In the genomic region with DNA sequence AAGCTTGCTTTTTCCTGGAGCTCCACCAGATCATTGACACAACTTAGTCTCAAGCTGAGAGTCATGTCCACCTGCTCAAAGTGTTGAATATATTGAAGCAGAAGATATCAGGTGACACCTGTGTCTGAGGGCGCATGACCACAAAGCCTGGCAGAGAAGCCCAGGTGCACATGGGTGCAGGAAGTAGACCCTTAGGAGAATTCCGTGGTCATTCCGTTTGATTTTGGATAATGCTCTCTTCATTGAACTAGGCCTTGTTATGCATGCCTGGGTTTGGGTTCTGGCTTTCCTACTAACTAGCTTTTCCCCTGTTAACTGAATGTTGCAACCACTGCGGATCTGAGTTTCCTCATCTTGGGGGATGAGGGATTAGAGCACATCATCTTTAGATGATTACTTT, we compare ENCODE assay signal across 10 cellular contexts. TPM values are rescaled to one million over a fixed set of nuclear protein-coding genes. Genes with fewer than 3 reads are reported as not detected.
DNase-seq lines count a peak whose midpoint lies in the region; ATAC-seq and TF ChIP-seq lines count a peak whose summit lies in the region.
"Had no signal": no experiment of that assay in that cellular context is flagged by ENCODE, and none has a peak within 500 bp of the region (broad histone marks: within the 10 kb centered on the region; RNA-seq: fewer than 3 reads in every experiment).

No MANE protein-coding gene starts in this region.

- intact Hi-C loops in activated naive CD4-positive, alpha-beta T cell treated with anti-CD3 and anti-CD28 coated beads for 36 hours (cut with micrococcal nuclease): loop anchor here (5.0 to 10.0 kb wide), 3 partner anchors 38 to 931 kb away; a partner anchor contains a TSS
- intact Hi-C loops in ascending aorta (cut with DNase I) (loop anchor here (5.0 kb wide), 2 partner anchors 38 to 253 kb away; no protein-coding TSS in a partner anchor), stomach (cut with DNase I; ENCODE audit: low total_unique reads) (no loop called here)

- H3K4me1 ChIP-seq in ascending aorta: peaks cover 0 to 45% of the 10 kb centered on the region in 2 donors
- peaks cover 7 to 82% (median 20%) of the 10 kb centered on the region in 4 donors for H3K4me1 ChIP-seq in stomach

- DNase-seq in activated naive CD4-positive, alpha-beta T cell treated with anti-CD3 and anti-CD28 coated beads for 36 hours: peak; percentile 53
- DNase-seq in activated naive CD4-positive, alpha-beta T cell treated with Interleukin-2 at 50 U/mL for 16 hours: no peak
- DNase-seq in NCI-H2107 (lab: John Stamatoyannopoulos, UW) (peak; percentile 56), ascending aorta (ENCODE audit: low spot score in 2 of 2) (no peak), stomach (no peak), brain microvascular endothelial cell (no peak), mesenteric fat pad (ENCODE audit: low spot score) (no peak)

- TF ChIP-seq EP300 in stomach (IDR thresholded peaks at IDR 0.05): no peak

- TF ChIP-seq POLR2A in stomach (IDR thresholded peaks at IDR 0.05): no peak

- H3K4me3 ChIP-seq in ascending aorta: no peak overlapping the region
- no peak overlapping the region for H3K4me3 ChIP-seq in stomach
- H3K4me3 ChIP-seq in brain microvascular endothelial cell (ENCODE audit: low read depth, low read length): no peak overlapping the region

- peaks cover 67% of the 10 kb centered on the region for H3K4me1 Mint-ChIP-seq in activated naive CD4-positive, alpha-beta T cell treated with anti-CD3 and anti-CD28 coated beads for 36 hours (ENCODE audit: low read depth)

- H3K9me3 ChIP-seq in ascending aorta (no peaks in the 10 kb centered on the region), stomach (no peaks in the 10 kb centered on the region)

- H3K27me3 Mint-ChIP-seq in activated naive CD4-positive, alpha-beta T cell treated with anti-CD3 and anti-CD28 coated beads for 36 hours (ENCODE audit: low read depth): no peaks in the 10 kb centered on the region

- peak overlapping the region; percentile 95 for H3K27ac Mint-ChIP-seq in activated naive CD4-positive, alpha-beta T cell treated with anti-CD3 and anti-CD28 coated beads for 36 hours

- no peaks in the 10 kb centered on the region for H3K9me3 Mint-ChIP-seq in activated naive CD4-positive, alpha-beta T cell treated with anti-CD3 and anti-CD28 coated beads for 36 hours

- no peaks in the 10 kb centered on the region for H3K27me3 ChIP-seq in ascending aorta
- no peaks in the 10 kb centered on the region for H3K27me3 ChIP-seq in stomach
- H3K27me3 ChIP-seq in brain microvascular endothelial cell (replicated peaks): no peaks in the 10 kb centered on the region

- H3K4me3 Mint-ChIP-seq in activated naive CD4-positive, alpha-beta T cell treated with anti-CD3 and anti-CD28 coated beads for 36 hours: peak overlapping the region; percentile 72

- ATAC-seq in HG03442 (IDR thresholded peaks at IDR 0.05; ENCODE audit: unreplicated experiment): no peak

- CTCF ChIA-PET in activated naive CD4-positive, alpha-beta T cell treated with anti-CD3 and anti-CD28 coated beads for 36 hours (lab: Charles Lee): interaction anchor here (1.1 to 1.5 kb wide), 2 partner anchors 17 to 19 kb away, joined by 3 to 6 read pairs; a partner anchor contains a TSS

- no peaks in the 10 kb centered on the region for H3K36me3 ChIP-seq in ascending aorta
- H3K36me3 ChIP-seq in stomach: peaks cover 0 to 8% (median 5%) of the 10 kb centered on the region in 4 donors
- H3K36me3 ChIP-seq in brain microvascular endothelial cell (replicated peaks): no peaks in the 10 kb centered on the region

- H3K27ac ChIP-seq in ascending aorta (peak overlapping the region; percentile 54 to 91), stomach (peak overlapping the region in 3 of 5 donors; percentile 26 to 86 (median 76)), brain microvascular endothelial cell (no peak overlapping the region)
- H3K27ac ChIP-seq: epithelial cell of prostate had no signal

- 73 to 82% (median 79%) methylated on average over 4 of the region's 4 CpGs for WGBS in stomach, 5 donors

- in situ Hi-C loops in brain microvascular endothelial cell (cut with HindIII; ENCODE audit: low pct_ligation_motif_present, low sequenced_read_pairs): no loop called here

- peaks cover 46% of the 10 kb centered on the region for H3K36me3 Mint-ChIP-seq in activated naive CD4-positive, alpha-beta T cell treated with anti-CD3 and anti-CD28 coated beads for 36 hours (ENCODE audit: low read depth)

- TF ChIP-seq CTCF in ascending aorta (IDR thresholded peaks at IDR 0.05) (no peak), stomach (IDR thresholded peaks at IDR 0.05) (no peak), brain microvascular endothelial cell (IDR thresholded peaks at IDR 0.05; ENCODE audit: low read depth, low read length, missing control alignments) (no peak)

RNA-seq across cellular contexts. Expression of a gene that starts 7.1 kb away (rescaled TPM):
- 100 to 1,000 TPM; 663 to 730 TPM for total RNA-seq in activated naive CD4-positive, alpha-beta T cell treated with anti-CD3 and anti-CD28 coated beads for 36 hours
- total RNA-seq in ascending aorta (87.1 TPM), stomach (10 to 100 TPM; 13.4 to 74.2 (median 47.0) TPM), mesenteric fat pad (136 TPM)
- polyA plus RNA-seq in stomach: 100 to 1,000 TPM in 1 of 3 donors, 10 to 100 TPM in 2; 82.2 to 127 (median 95.2) TPM

RNA-seq across cellular contexts. Expression of a gene that starts 15.9 kb away (rescaled TPM):
- 1 to 10 TPM; 1.0 to 1.2 TPM for total RNA-seq in activated naive CD4-positive, alpha-beta T cell treated with anti-CD3 and anti-CD28 coated beads for 36 hours
- total RNA-seq in ascending aorta (not detected), stomach (10 to 100 TPM in 1 of 5 donors, 1 to 10 TPM in 3, not detected in 1; 1.1 to 12.3 (median 1.3) TPM), mesenteric fat pad (0.87 TPM)
- polyA plus RNA-seq in stomach: 1 to 10 TPM; 1.1 to 3.5 (median 1.5) TPM

RNA-seq across cellular contexts. Expression of a gene that starts 18.6 kb away (rescaled TPM):
- total RNA-seq in activated naive CD4-positive, alpha-beta T cell treated with anti-CD3 and anti-CD28 coated beads for 36 hours: not detected
- total RNA-seq in ascending aorta: not detected
- total RNA-seq in stomach: not detected
- not detected for polyA plus RNA-seq in stomach
- not detected for total RNA-seq in mesenteric fat pad
- total RNA-seq: omental fat pad had no signal

Comparison
In these comparisons a context has a peak if more than half of its experiments do, and no peak if none do; other contexts are left out.
1. DNase-seq: peak in activated naive CD4-positive, alpha-beta T cell treated with anti-CD3 and anti-CD28 coated beads for 36 hours (single experiment) and NCI-H2107 (single experiment); none in activated naive CD4-positive, alpha-beta T cell treated with Interleukin-2 at 50 U/mL for 16 hours (single experiment), ascending aorta (0 of 2), stomach (single experiment), brain microvascular endothelial cell (single experiment) and mesenteric fat pad (single experiment).